Comparison of ENCODE assay signal across 20 cellular contexts in genomic region chr4:138092060-138092459, GRCh38.
"Had no signal": no experiment of that assay in that cellular context is flagged by ENCODE, and none has a peak within 500 bp of the region (broad histone marks: within the 10 kb centered on the region; RNA-seq: fewer than 3 reads in every experiment).

No MANE protein-coding gene starts in this region.

- H3K27ac ChIP-seq: dorsolateral prefrontal cortex, gastrocnemius medialis, left ventricle myocardium inferior, spleen, thoracic aorta had no signal

- H3K9me3 ChIP-seq: gastrocnemius medialis, left ventricle myocardium inferior, thoracic aorta, upper lobe of left lung had no signal

- H3K36me3 ChIP-seq: gastrocnemius medialis, left ventricle myocardium inferior, spleen, thoracic aorta, upper lobe of left lung had no signal

- H3K27me3 ChIP-seq: dorsolateral prefrontal cortex, gastrocnemius medialis, upper lobe of left lung had no signal

- H3K4me1 ChIP-seq: spleen had no signal

- FAIRE-seq: colon had no signal

- DNase-seq: activated CD4-positive, alpha-beta T cell treated with anti-CD3 and anti-CD28 coated beads, Interleukin-2, amount 10 ng/mL, durations not matched to agents 24 days and 14 days; activated CD4-positive, CD25-positive, alpha-beta regulatory T cell; activated CD8-positive, alpha-beta T cell treated with anti-CD3 and anti-CD28 coated beads for 36 hours; activated naive CD4-positive, alpha-beta T cell; activated naive CD8-positive, alpha-beta T cell treated with anti-CD3 and anti-CD28 coated beads for 36 hours; activated T-cell treated with anti-CD3 and anti-CD28 coated beads, Interleukin-2, amount 50 U/mL, for 1 hour; amniotic stem cell; dorsolateral prefrontal cortex; gastrocnemius medialis; head of caudate nucleus; left ventricle myocardium inferior; mammary epithelial cell; occipital lobe; posterior cingulate gyrus; spleen; stimulated activated naive B cell treated with anti-CD40 and anti-IgM and Interleukin-4, amounts not matched to agents 10 μg/mL and 1 μg/mL and 100 μg/mL, for 72 hours had no signal

- ATAC-seq: activated CD8-positive, alpha-beta T cell treated with anti-CD3 and anti-CD28 coated beads for 36 hours; activated T-helper 17 cell treated with anti-CD3 and anti-CD28 coated beads, Interleukin-2, amount 50 U/mL, for 72 hours; gastrocnemius medialis; stimulated activated naive B cell treated with anti-CD40 and anti-IgM and Interleukin-4, amounts not matched to agents 10 μg/mL and 1 μg/mL and 100 μg/mL, for 72 hours had no signal

- H3K4me3 ChIP-seq: dorsolateral prefrontal cortex, gastrocnemius medialis, left ventricle myocardium inferior, spleen, thoracic aorta, upper lobe of left lung had no signal
